ENCODE assay signal across 8 cellular contexts in the genomic region with DNA sequence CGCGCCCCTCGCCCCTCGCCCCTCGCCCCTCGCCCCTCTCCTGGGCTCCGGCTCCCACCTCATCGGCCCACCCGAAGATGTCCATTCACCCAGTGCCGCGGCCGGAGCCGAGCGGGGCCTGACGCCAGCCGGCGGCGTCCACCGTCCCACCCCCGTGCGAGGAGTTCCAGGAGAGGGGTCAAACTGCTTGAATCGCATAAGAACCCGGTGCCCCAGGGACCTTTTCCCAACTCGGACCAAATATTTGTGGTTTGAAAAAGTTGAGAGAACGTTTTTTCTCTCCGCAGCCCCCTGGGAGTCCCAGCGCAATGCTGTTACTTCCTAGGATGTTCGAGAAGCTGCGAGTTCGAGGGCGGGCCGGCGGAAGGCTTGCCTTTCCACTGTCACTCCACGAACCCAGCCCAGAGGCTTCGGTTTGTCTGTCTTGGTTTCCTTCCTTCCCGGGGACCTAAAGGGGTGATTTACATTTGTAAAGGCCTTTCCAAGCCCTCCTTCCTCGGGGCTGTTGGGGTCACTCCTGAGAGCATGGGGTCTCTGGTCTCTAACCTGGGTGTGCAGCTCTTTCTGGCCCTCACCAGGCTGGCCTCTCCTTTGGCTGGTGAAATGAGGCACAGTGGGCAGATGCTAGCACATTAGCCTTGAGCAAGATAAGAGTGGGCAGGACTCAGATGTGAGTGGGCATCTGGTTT. TPM values are rescaled to one million over a fixed set of nuclear protein-coding genes. Genes with fewer than 3 reads are reported as not detected.
DNase-seq lines count a peak whose midpoint lies in the region; ATAC-seq and TF ChIP-seq lines count a peak whose summit lies in the region.

No MANE protein-coding gene starts in this region.

- no peaks in the 10 kb centered on the region for H3K36me3 Mint-ChIP-seq in activated naive CD8-positive, alpha-beta T cell treated with anti-CD3 and anti-CD28 coated beads, Interleukin-2, amount 10 ng/mL, durations not matched to agents 7 days and 5 days

- TF ChIP-seq CTCF in DOHH2 (IDR thresholded peaks at IDR 0.05; ENCODE audit: low read depth, low read length, poor library complexity, severe bottlenecking) (no peak), heart left ventricle (IDR thresholded peaks at IDR 0.05) (no peak), prostate gland (IDR thresholded peaks at IDR 0.05) (no peak)

- H3K27me3 ChIP-seq in DOHH2 (ENCODE audit: control insufficient read depth, low read length): no peaks in the 10 kb centered on the region
- H3K27me3 ChIP-seq in heart left ventricle: no peaks in the 10 kb centered on the region
- H3K27me3 ChIP-seq in prostate gland (replicated peaks; ENCODE audit: insufficient read depth): no peaks in the 10 kb centered on the region

- peak overlapping the region; percentile 92 for H3K27ac Mint-ChIP-seq in activated naive CD8-positive, alpha-beta T cell treated with anti-CD3 and anti-CD28 coated beads, Interleukin-2, amount 10 ng/mL, durations not matched to agents 7 days and 5 days

- H3K4me3 Mint-ChIP-seq in activated naive CD8-positive, alpha-beta T cell treated with anti-CD3 and anti-CD28 coated beads, Interleukin-2, amount 10 ng/mL, durations not matched to agents 7 days and 5 days: peak overlapping the region; percentile 85

- peaks cover 92% of the 10 kb centered on the region for H3K4me1 ChIP-seq in DOHH2 (ENCODE audit: control insufficient read depth, low read length)
- peaks cover 0 to 85% (median 55%) of the 10 kb centered on the region in 12 donors for H3K4me1 ChIP-seq in heart left ventricle
- no peaks in the 10 kb centered on the region for H3K4me1 ChIP-seq in prostate gland (replicated peaks)

- H3K4me1 Mint-ChIP-seq in activated naive CD8-positive, alpha-beta T cell treated with anti-CD3 and anti-CD28 coated beads, Interleukin-2, amount 10 ng/mL, durations not matched to agents 7 days and 5 days: peaks cover 71% of the 10 kb centered on the region

- H3F3A ChIP-seq in DOHH2 (ENCODE audit: control insufficient read depth, insufficient read depth): peaks cover 48% of the 10 kb centered on the region

- DNase-seq in activated naive CD8-positive, alpha-beta T cell treated with anti-CD3 and anti-CD28 coated beads, Interleukin-2, amount 10 ng/mL, durations not matched to agents 7 days and 5 days: no peak
- peak; percentile 85 to 90 (median 88) for DNase-seq in heart left ventricle
- no peak for DNase-seq in prostate gland (ENCODE audit: low spot score)
- no peak for DNase-seq in Ammon's horn (ENCODE audit: low spot score)

- H3K9me3 ChIP-seq in DOHH2 (ENCODE audit: control insufficient read depth, insufficient read depth, low read length): no peaks in the 10 kb centered on the region
- no peaks in the 10 kb centered on the region for H3K9me3 ChIP-seq in heart left ventricle
- H3K9me3 ChIP-seq in prostate gland: no peaks in the 10 kb centered on the region

- H3K36me3 ChIP-seq in DOHH2 (ENCODE audit: control insufficient read depth, low read length): peaks cover 8% of the 10 kb centered on the region; the same call in 1 of the 2 replicates
- H3K36me3 ChIP-seq in heart left ventricle: no peaks in the 10 kb centered on the region
- no peaks in the 10 kb centered on the region for H3K36me3 ChIP-seq in prostate gland

- intact Hi-C loops in heart left ventricle (cut with DNase I) (loop anchor here in 4 of 10 donors (2.0 to 10.0 kb wide), 4 partner anchors 27 to 257 kb away; no protein-coding TSS in a partner anchor), prostate gland (cut with DNase I) (no loop called here)

- TF ChIP-seq POLR2A in heart left ventricle (IDR thresholded peaks at IDR 0.05) (no peak), prostate gland (IDR thresholded peaks at IDR 0.05) (no peak)

- H3K4me3 ChIP-seq in DOHH2 (ENCODE audit: low read length) (peak overlapping the region; percentile 57), heart left ventricle (peak overlapping the region in 11 of 12 donors; percentile 38 to 62 (median 54)), prostate gland (peak overlapping the region; percentile 16 to 30)

- POLR2A ChIA-PET in activated naive CD8-positive, alpha-beta T cell treated with anti-CD3 and anti-CD28 coated beads, Interleukin-2, amount 10 ng/mL, durations not matched to agents 7 days and 5 days (lab: Charles Lee): interaction anchor here (0.7 to 5.1 kb wide), 9 partner anchors 8 to 247 kb away, joined by 3 to 65 read pairs (median 6); no protein-coding TSS in a partner anchor

- H3K9me3 Mint-ChIP-seq in activated naive CD8-positive, alpha-beta T cell treated with anti-CD3 and anti-CD28 coated beads, Interleukin-2, amount 10 ng/mL, durations not matched to agents 7 days and 5 days: no peaks in the 10 kb centered on the region

- 0 out of 2 replicates have a peak, but pooled peaks cover 6% of the 10 kb centered on the region for H3K79me2 ChIP-seq in DOHH2 (ENCODE audit: control insufficient read depth, low read length)

- H3K27ac ChIP-seq in DOHH2 (ENCODE audit: low read depth, low read length) (peak overlapping the region; percentile 95), heart left ventricle (peak overlapping the region; percentile 76 to 92 (median 85)), prostate gland (peak overlapping the region; percentile 34 to 36)

- no peaks in the 10 kb centered on the region for H3K27me3 Mint-ChIP-seq in activated naive CD8-positive, alpha-beta T cell treated with anti-CD3 and anti-CD28 coated beads, Interleukin-2, amount 10 ng/mL, durations not matched to agents 7 days and 5 days

- H3K4me2 ChIP-seq in DOHH2 (ENCODE audit: low read length): peak overlapping the region; percentile 90

- 19 to 33% (median 25%) methylated on average over 30 to 37 of the region's 37 CpGs for WGBS in heart left ventricle, 4 donors
- 65% methylated on average over 16 of the region's 37 CpGs for WGBS in prostate gland

- no peak for ATAC-seq in activated naive CD8-positive, alpha-beta T cell treated with anti-CD3 and anti-CD28 coated beads, Interleukin-2, amount 10 ng/mL, durations not matched to agents 7 days and 5 days (ENCODE audit: low read depth)
- ATAC-seq in heart left ventricle (peak; percentile 13 to 64 (median 48)), GM21529 (IDR thresholded peaks at IDR 0.05; ENCODE audit: unreplicated experiment) (no peak), GM18870 (IDR thresholded peaks at IDR 0.05; ENCODE audit: unreplicated experiment) (no peak), GM19452 (IDR thresholded peaks at IDR 0.05; ENCODE audit: unreplicated experiment) (no peak)

- no peaks in the 10 kb centered on the region for H4K20me1 ChIP-seq in DOHH2 (ENCODE audit: control insufficient read depth, insufficient read depth, low read depth, low read length)

- H3K9me2 ChIP-seq in DOHH2 (replicated peaks; ENCODE audit: control insufficient read depth, low read length): no peaks in the 10 kb centered on the region

RNA-seq across cellular contexts. Expression of gene ETS1, which starts 38.0 kb away (rescaled TPM):
- total RNA-seq in activated naive CD8-positive, alpha-beta T cell treated with anti-CD3 and anti-CD28 coated beads, Interleukin-2, amount 10 ng/mL, durations not matched to agents 7 days and 5 days: 100 to 1,000 TPM; 568 to 580 TPM
- 100 to 1,000 TPM in 1 of 9 donors, 10 to 100 TPM in 8; 39.3 to 101 (median 45.9) TPM for total RNA-seq in heart left ventricle
- 10 to 100 TPM; 18.4 to 37.0 TPM for polyA plus RNA-seq in heart left ventricle
- 10 to 100 TPM; 15.2 to 30.0 TPM for total RNA-seq in prostate gland

Comparison
In these comparisons a context has a peak if more than half of its experiments do, and no peak if none do; other contexts are left out.
1. H3K27ac ChIP-seq: peak in every context shown above with its lines; median percentile 95 in DOHH2; 85 in heart left ventricle; 35 in prostate gland.
2. ATAC-seq: peak in heart left ventricle (4 of 4); none in activated naive CD8-positive, alpha-beta T cell treated with anti-CD3 and anti-CD28 coated beads, Interleukin-2, amount 10 ng/mL, durations not matched to agents 7 days and 5 days (single experiment), GM21529 (single experiment), GM18870 (single experiment) and GM19452 (single experiment).
3. DNase-seq: peak in heart left ventricle (5 of 5); none in activated naive CD8-positive, alpha-beta T cell treated with anti-CD3 and anti-CD28 coated beads, Interleukin-2, amount 10 ng/mL, durations not matched to agents 7 days and 5 days (single experiment), prostate gland (single experiment) and Ammon's horn (single experiment).
4. RNA of gene ETS1, which starts 38.0 kb away (total RNA-seq): 568 to 580 TPM in activated naive CD8-positive, alpha-beta T cell treated with anti-CD3 and anti-CD28 coated beads, Interleukin-2, amount 10 ng/mL, durations not matched to agents 7 days and 5 days; 39.3 to 101 TPM in heart left ventricle and 15.2 to 30.0 TPM in prostate gland; every median in the first group is over 4 times any median in the second.
5. Peak in every context shown above with its lines, with median percentiles within 50 percentile points of each other: H3K4me3 ChIP-seq.